15 cellular contexts compared by ENCODE assay signal in the genomic region with DNA sequence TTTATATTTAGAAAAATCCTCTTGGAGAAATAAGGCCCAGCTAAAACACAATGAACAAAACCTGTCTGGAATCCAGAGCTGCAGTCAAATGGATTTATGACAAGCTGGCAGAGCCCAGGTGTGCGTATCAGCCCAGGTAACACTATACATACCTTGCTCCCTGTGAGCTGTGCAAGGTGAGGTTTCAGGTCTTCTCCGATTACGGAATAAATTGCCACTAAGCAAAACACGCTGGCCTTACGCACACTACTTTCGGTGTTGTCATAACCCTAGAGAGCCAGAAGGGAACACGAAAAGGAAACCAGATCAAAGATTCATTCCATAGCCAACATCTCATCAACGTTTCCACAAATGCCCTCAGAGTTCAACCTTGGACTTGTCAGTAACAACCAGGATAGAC.
DNase-seq lines count a peak whose midpoint lies in the region; ATAC-seq and TF ChIP-seq lines count a peak whose summit lies in the region.
"Had no signal": no experiment of that assay in that cellular context is flagged by ENCODE, and none has a peak within 500 bp of the region (broad histone marks: within the 10 kb centered on the region; RNA-seq: fewer than 3 reads in every experiment).

No MANE protein-coding gene starts in this region.

- no peaks in the 10 kb centered on the region for H3K27me3 Mint-ChIP-seq in nephron progenitor cell (ENCODE audit: low read depth, poor library complexity)

- H3K27ac Mint-ChIP-seq in nephron progenitor cell, result peak overlapping the region; percentile 95

- H3K9me3 Mint-ChIP-seq in nephron progenitor cell, result no peaks in the 10 kb centered on the region

- no peak for ATAC-seq in GM21381 (IDR thresholded peaks at IDR 0.05; ENCODE audit: unreplicated experiment)
- ATAC-seq in GM18909 (IDR thresholded peaks at IDR 0.05; ENCODE audit: poor library complexity, unreplicated experiment), result no peak
- ATAC-seq in HG03342 (IDR thresholded peaks at IDR 0.05; ENCODE audit: unreplicated experiment), result no peak
- ATAC-seq: Panc1 had no signal

- no peak for TF ChIP-seq CTCF in nephron progenitor cell (IDR thresholded peaks at IDR 0.05)

- DNase-seq in NCI-H2107 treated with DMSO at 0.1 percent for 48 hours (lab: John Stamatoyannopoulos, UW; ENCODE audit: unreplicated experiment), result peak; percentile 83
- DNase-seq in NCI-H526 (lab: John Stamatoyannopoulos, UW), result peak; percentile 63 to 85
- no peak for DNase-seq in nephron progenitor cell
- no peak for DNase-seq in NCI-H2227 (lab: John Stamatoyannopoulos, UW; ENCODE audit: unreplicated experiment)
- DNase-seq: COR-L47, EL, HCEC 1CT, KG1, NCI-H1436 treated with DMSO at 0.1 percent for 48 hours, NCI-H2081 treated with DMSO at 0.1 percent for 48 hours had no signal

- TF ChIP-seq EP300 in Ishikawa (IDR thresholded peaks at IDR 0.05; ENCODE audit: borderline replicate concordance), result peak; percentile 48

- H3K4me1 Mint-ChIP-seq in nephron progenitor cell, result no peaks in the 10 kb centered on the region

- H3K36me3 Mint-ChIP-seq in nephron progenitor cell (ENCODE audit: low read depth), result peaks cover 86% of the 10 kb centered on the region

- no peak overlapping the region for H3K4me3 Mint-ChIP-seq in nephron progenitor cell

- TF ChIP-seq RAD21 in Ishikawa (IDR thresholded peaks at IDR 0.05; ENCODE audit: low read depth), result no peak

TF ChIP-seq in Ishikawa, 13 proteins besides CTCF, POLR2A, EP300 and RAD21:
- TF ChIP-seq NFIC (IDR thresholded peaks at IDR 0.05) (peak; percentile 33; the same call in 1 of the 2 replicates), CREB1 (IDR thresholded peaks at IDR 0.05; ENCODE audit: low read depth) (no peak), TCF12 (IDR thresholded peaks at IDR 0.05; ENCODE audit: low read depth) (peak; percentile 65), CEBPB (IDR thresholded peaks at IDR 0.05) (no peak), YY1 (IDR thresholded peaks at IDR 0.05; ENCODE audit: low read depth) (no peak), ZBTB7A (IDR thresholded peaks at IDR 0.05; ENCODE audit: low read depth) (no peak), EGR1 (IDR thresholded peaks at IDR 0.05) (no peak), TEAD4 (IDR thresholded peaks at IDR 0.05) (no peak), TAF1 (IDR thresholded peaks at IDR 0.05; ENCODE audit: low read depth) (no peak), FOXM1 (IDR thresholded peaks at IDR 0.05; ENCODE audit: borderline replicate concordance, low read depth) (no peak)
- TF ChIP-seq, protein P1, sequence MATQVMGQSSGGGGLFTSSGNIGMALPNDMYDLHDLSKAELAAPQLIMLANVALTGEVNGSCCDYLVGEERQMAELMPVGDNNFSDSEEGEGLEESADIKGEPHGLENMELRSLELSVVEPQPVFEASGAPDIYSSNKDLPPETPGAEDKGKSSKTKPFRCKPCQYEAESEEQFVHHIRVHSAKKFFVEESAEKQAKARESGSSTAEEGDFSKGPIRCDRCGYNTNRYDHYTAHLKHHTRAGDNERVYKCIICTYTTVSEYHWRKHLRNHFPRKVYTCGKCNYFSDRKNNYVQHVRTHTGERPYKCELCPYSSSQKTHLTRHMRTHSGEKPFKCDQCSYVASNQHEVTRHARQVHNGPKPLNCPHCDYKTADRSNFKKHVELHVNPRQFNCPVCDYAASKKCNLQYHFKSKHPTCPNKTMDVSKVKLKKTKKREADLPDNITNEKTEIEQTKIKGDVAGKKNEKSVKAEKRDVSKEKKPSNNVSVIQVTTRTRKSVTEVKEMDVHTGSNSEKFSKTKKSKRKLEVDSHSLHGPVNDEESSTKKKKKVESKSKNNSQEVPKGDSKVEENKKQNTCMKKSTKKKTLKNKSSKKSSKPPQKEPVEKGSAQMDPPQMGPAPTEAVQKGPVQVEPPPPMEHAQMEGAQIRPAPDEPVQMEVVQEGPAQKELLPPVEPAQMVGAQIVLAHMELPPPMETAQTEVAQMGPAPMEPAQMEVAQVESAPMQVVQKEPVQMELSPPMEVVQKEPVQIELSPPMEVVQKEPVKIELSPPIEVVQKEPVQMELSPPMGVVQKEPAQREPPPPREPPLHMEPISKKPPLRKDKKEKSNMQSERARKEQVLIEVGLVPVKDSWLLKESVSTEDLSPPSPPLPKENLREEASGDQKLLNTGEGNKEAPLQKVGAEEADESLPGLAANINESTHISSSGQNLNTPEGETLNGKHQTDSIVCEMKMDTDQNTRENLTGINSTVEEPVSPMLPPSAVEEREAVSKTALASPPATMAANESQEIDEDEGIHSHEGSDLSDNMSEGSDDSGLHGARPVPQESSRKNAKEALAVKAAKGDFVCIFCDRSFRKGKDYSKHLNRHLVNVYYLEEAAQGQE (IDR thresholded peaks at IDR 0.05; ENCODE audit: low read depth), result no peak
- TF ChIP-seq, protein P2, sequence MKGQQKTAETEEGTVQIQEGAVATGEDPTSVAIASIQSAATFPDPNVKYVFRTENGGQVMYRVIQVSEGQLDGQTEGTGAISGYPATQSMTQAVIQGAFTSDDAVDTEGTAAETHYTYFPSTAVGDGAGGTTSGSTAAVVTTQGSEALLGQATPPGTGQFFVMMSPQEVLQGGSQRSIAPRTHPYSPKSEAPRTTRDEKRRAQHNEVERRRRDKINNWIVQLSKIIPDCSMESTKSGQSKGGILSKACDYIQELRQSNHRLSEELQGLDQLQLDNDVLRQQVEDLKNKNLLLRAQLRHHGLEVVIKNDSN (IDR thresholded peaks at IDR 0.05), result no peak
- TF ChIP-seq, protein P3, sequence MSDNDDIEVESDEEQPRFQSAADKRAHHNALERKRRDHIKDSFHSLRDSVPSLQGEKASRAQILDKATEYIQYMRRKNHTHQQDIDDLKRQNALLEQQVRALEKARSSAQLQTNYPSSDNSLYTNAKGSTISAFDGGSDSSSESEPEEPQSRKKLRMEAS (IDR thresholded peaks at IDR 0.05), result no peak
TF ChIP-seq in Ishikawa: peak in this region for 2.

Comparison
In these comparisons a context has a peak if more than half of its experiments do, and no peak if none do; other contexts are left out.
1. DNase-seq: peak in NCI-H2107 treated with DMSO at 0.1 percent for 48 hours (single experiment) and NCI-H526 (2 of 2); none in nephron progenitor cell (single experiment) and NCI-H2227 (single experiment).